Comparison of ENCODE assay signal across 11 cellular contexts in the genomic region with DNA sequence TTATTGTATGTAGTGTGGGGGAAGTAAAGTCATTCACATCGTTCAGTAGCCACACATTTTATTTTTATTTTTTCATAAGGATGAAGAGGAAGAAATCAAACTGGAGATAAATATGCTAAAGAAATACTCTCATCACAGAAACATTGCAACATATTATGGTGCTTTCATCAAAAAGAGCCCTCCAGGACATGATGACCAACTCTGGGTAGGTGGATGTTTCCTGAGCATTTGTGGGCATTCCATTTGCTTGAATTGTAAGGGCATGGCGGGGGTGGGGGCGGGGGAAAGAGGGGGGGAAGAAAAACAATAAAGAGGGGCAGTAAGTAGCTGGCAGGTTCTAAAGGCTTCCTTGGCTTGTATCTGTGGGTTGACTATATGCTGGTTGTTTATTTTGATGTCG.
DNase-seq lines count a peak whose midpoint lies in the region; FAIRE-seq and TF ChIP-seq lines count a peak whose summit lies in the region.
"Had no signal": no experiment of that assay in that cellular context is flagged by ENCODE, and none has a peak within 500 bp of the region (broad histone marks: within the 10 kb centered on the region; RNA-seq: fewer than 3 reads in every experiment).

No MANE protein-coding gene starts in this region.

- peaks cover 53% of the 10 kb centered on the region for H3K79me2 ChIP-seq in keratinocyte (ENCODE audit: control insufficient read depth, insufficient read depth, low read length)

- intact Hi-C loops in uterus (cut with DNase I; ENCODE audit: low total_unique reads), result loop anchor here (10.0 kb wide), 1 partner anchor 979 kb away; no protein-coding TSS in a partner anchor

- no peak for FAIRE-seq in keratinocyte (lab: Jason Lieb, UNC)

- H3K9me1 ChIP-seq in keratinocyte (ENCODE audit: control insufficient read depth, extremely low read depth, insufficient read depth, low read length), result no peaks in the 10 kb centered on the region

- H2AFZ ChIP-seq in keratinocyte (ENCODE audit: control insufficient read depth, low read length), result no peak overlapping the region

- H3K27me3 ChIP-seq in adipocyte (replicated peaks; ENCODE audit: control insufficient read depth, insufficient read depth, low read length) (no peaks in the 10 kb centered on the region), keratinocyte (ENCODE audit: control insufficient read depth, extremely low read depth, insufficient read depth, low read length) (no peaks in the 10 kb centered on the region), uterus (no peaks in the 10 kb centered on the region)
- H3K27me3 ChIP-seq: heart right ventricle had no signal

- peaks cover 29% of the 10 kb centered on the region for H3K36me3 ChIP-seq in adipocyte (ENCODE audit: control insufficient read depth, insufficient read depth, low read length, severe bottlenecking)
- peaks cover 1 to 7% of the 10 kb centered on the region in 2 experiments for H3K36me3 ChIP-seq in keratinocyte (ENCODE audit: control insufficient read depth in 2 of 2, extremely low read depth in 1 of 2, insufficient read depth in 2 of 2, low read length in 2 of 2)
- no peaks in the 10 kb centered on the region for H3K36me3 ChIP-seq in uterus

- dilution Hi-C loops in keratinocyte (cut with MboI; ENCODE audit: extremely low pct_ligation_motif_present, low sequenced_read_pairs), result no loop called here

- no peak overlapping the region for H3K4me3 ChIP-seq in adipocyte (ENCODE audit: low read length)
- no peak overlapping the region for H3K4me3 ChIP-seq in keratinocyte (ENCODE audit: control insufficient read depth in 2 of 3, extremely low read depth in 1 of 3, insufficient read depth in 2 of 3, low read depth in 1 of 3, low read length in 3 of 3)
- no peak overlapping the region for H3K4me3 ChIP-seq in uterus
- H3K4me3 ChIP-seq: heart right ventricle had no signal

- H3K9ac ChIP-seq in adipocyte (ENCODE audit: low read length) (no peak overlapping the region), keratinocyte (ENCODE audit: control insufficient read depth, extremely low read depth, insufficient read depth, low read length) (no peak overlapping the region)

- peak; percentile 42 for DNase-seq in HT1080 (ENCODE audit: low read depth)
- peak; percentile 72 for DNase-seq in adipocyte (ENCODE audit: low read depth)
- DNase-seq in keratinocyte (ENCODE audit: low read depth, low spot score), result no peak
- no peak for DNase-seq in NCI-H526 treated with DMSO at 0.1 percent for 48 hours (lab: John Stamatoyannopoulos, UW)
- DNase-seq in glomerular visceral epithelial cell (ENCODE audit: extremely low spot score), result no peak
- DNase-seq in DMS 273 (lab: John Stamatoyannopoulos, UW; ENCODE audit: unreplicated experiment), result no peak
- DNase-seq in uterus, result no peak
- DNase-seq: activated gamma-delta T cell, Right ventricle myocardium superior had no signal

- H3K4me1 ChIP-seq in adipocyte (ENCODE audit: control insufficient read depth, insufficient read depth, low read length) (peaks cover 51% of the 10 kb centered on the region), keratinocyte (ENCODE audit: control insufficient read depth, extremely low read depth, insufficient read depth, low read length) (peaks cover 67% of the 10 kb centered on the region), uterus (peaks cover 5 to 8% of the 10 kb centered on the region in 2 donors)

- H3K27ac ChIP-seq in C4-2B, result peak overlapping the region; percentile 32; the same call in 1 of the 2 replicates
- H3K27ac ChIP-seq in keratinocyte (ENCODE audit: control insufficient read depth, insufficient read depth, low read length), result peak overlapping the region; percentile 65
- no peak overlapping the region for H3K27ac ChIP-seq in uterus
- H3K27ac ChIP-seq: heart right ventricle had no signal

- no peaks in the 10 kb centered on the region for H3K9me3 ChIP-seq in adipocyte (ENCODE audit: control insufficient read depth, low read length)
- H3K9me3 ChIP-seq in keratinocyte (ENCODE audit: control insufficient read depth, low read depth, low read length), result no peaks in the 10 kb centered on the region
- H3K9me3 ChIP-seq in uterus, result no peaks in the 10 kb centered on the region
- H3K9me3 ChIP-seq: heart right ventricle had no signal

- H4K20me1 ChIP-seq in keratinocyte (ENCODE audit: control insufficient read depth, extremely low read depth, insufficient read depth, low read length), result no peaks in the 10 kb centered on the region

- peak overlapping the region; percentile 43 for H3K4me2 ChIP-seq in keratinocyte (ENCODE audit: control insufficient read depth, extremely low read depth, insufficient read depth, low read depth, low read length)

- TF ChIP-seq POLR2A in uterus (IDR thresholded peaks at IDR 0.05), result no peak

- no peak for TF ChIP-seq CTCF in C4-2B (conservative IDR thresholded peaks at IDR 0.05)
- no peak for TF ChIP-seq CTCF in keratinocyte (optimal IDR thresholded peaks at IDR 0.05 in 1 of 3, IDR thresholded peaks at IDR 0.05 in 1 of 3, conservative IDR thresholded peaks at IDR 0.05 in 1 of 3; ENCODE audit: extremely low read depth in 1 of 3, insufficient read depth in 2 of 3, low read length in 3 of 3)
- TF ChIP-seq CTCF in uterus (IDR thresholded peaks at IDR 0.05), result no peak

Comparison
In these comparisons a context has a peak if more than half of its experiments do, and no peak if none do; other contexts are left out.
1. H3K27ac ChIP-seq: peak in C4-2B (single experiment) and keratinocyte (single experiment); none in uterus (0 of 2).
2. DNase-seq: peak in HT1080 (single experiment) and adipocyte (single experiment); none in keratinocyte (single experiment), NCI-H526 treated with DMSO at 0.1 percent for 48 hours (single experiment), glomerular visceral epithelial cell (single experiment), DMS 273 (single experiment) and uterus (0 of 2).